In the genomic region with DNA sequence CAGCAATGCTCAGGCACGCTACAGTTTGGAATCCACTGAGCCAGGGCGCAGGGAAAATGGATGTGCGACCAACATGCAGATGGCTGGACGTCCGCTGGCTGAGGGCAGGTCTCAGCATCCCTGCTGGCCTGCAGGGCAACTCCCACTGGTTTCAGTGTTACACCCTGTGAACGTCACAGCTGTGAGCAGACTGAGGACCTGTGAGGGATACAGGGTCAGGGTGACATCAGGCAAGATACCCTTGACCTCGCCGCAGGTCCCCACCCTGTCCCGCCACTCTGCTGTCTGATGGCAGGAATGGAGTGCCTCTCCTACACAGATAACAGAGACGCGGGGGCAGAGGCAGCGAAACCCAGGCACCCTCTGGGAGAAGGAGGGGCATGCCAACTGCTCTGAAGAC, we compare ENCODE assay signal across 9 cellular contexts. TPM values are rescaled to one million over a fixed set of nuclear protein-coding genes. Genes with fewer than 3 reads are reported as not detected.
"Had no signal": no experiment of that assay in that cellular context is flagged by ENCODE, and none has a peak within 500 bp of the region (broad histone marks: within the 10 kb centered on the region; RNA-seq: fewer than 3 reads in every experiment).

No MANE protein-coding gene starts in this region.

- DNase-seq: GOT3, HFFc6 had no signal

- FAIRE-seq: H54, HepG2 had no signal

- H3K9ac ChIP-seq: GM23248 had no signal

- H3K4me3 Mint-ChIP-seq: H9, HFFc6, IgD-negative memory B cell had no signal

- H3K36me3 Mint-ChIP-seq: IgD-negative memory B cell had no signal

- H3K27ac Mint-ChIP-seq: HFFc6 had no signal

- H3K27ac ChIP-seq: GM23248, HL-60 had no signal

- H3K27me3 Mint-ChIP-seq: IgD-negative memory B cell had no signal

- H3K4me1 Mint-ChIP-seq: H9 had no signal

- H3K4me3 ChIP-seq: GM23248 had no signal

- H2AFZ ChIP-seq: GM23248 had no signal

RNA-seq across cellular contexts. Expression of a gene that starts 19.1 kb away (rescaled TPM):
- total RNA-seq: GM23248, HFFc6, HT1080 had no signal
- polyA plus RNA-seq: GM23248 had no signal

RNA-seq across cellular contexts. Expression of a gene that starts 30.7 kb away (rescaled TPM):
- total RNA-seq: GM23248, HepG2, HFFc6, HT1080 had no signal
- polyA plus RNA-seq: GM23248, HepG2, IgD-negative memory B cell had no signal
